1 cellular context compared by ENCODE assay signal in the genomic region with DNA sequence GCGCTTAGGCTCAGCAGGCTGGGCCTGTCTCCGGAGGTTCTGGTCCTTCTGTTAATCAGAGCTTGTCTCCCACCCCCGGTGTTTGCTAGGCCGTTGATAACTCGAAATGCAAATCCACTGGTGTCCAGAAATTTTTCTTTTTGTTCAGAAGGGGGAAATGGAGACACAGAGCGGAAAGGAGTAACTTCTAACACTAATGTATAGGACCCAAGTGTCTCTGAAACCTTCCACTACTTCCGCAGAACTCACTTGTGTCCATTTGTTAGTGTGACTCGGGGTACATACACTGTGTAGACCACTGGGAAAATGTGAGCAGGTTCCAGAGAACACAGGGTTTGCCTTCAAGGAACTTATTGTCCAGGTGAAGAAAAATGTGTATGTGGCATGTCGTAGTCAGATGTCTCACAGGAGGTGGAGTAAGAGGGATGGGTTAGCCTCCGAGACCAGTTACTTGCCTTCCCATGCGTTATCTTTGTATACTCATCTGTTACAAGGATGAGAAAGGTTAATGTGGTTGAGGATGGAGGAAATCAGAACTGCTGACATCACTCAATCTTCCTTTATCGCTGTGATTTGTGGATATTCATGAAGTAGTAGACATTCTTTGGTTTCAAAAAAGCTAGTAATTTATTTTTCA.
A peak's percentile ranks its signal among the peaks of the same experiment; 100 is the strongest.
TF ChIP-seq lines count a peak whose summit lies in the region.

No MANE protein-coding gene starts in this region.

TF ChIP-seq in K562, 482 proteins besides CTCF, POLR2A, EP300 and RAD21 (continued from another document and continues in another):
- TF ChIP-seq, protein P1, sequence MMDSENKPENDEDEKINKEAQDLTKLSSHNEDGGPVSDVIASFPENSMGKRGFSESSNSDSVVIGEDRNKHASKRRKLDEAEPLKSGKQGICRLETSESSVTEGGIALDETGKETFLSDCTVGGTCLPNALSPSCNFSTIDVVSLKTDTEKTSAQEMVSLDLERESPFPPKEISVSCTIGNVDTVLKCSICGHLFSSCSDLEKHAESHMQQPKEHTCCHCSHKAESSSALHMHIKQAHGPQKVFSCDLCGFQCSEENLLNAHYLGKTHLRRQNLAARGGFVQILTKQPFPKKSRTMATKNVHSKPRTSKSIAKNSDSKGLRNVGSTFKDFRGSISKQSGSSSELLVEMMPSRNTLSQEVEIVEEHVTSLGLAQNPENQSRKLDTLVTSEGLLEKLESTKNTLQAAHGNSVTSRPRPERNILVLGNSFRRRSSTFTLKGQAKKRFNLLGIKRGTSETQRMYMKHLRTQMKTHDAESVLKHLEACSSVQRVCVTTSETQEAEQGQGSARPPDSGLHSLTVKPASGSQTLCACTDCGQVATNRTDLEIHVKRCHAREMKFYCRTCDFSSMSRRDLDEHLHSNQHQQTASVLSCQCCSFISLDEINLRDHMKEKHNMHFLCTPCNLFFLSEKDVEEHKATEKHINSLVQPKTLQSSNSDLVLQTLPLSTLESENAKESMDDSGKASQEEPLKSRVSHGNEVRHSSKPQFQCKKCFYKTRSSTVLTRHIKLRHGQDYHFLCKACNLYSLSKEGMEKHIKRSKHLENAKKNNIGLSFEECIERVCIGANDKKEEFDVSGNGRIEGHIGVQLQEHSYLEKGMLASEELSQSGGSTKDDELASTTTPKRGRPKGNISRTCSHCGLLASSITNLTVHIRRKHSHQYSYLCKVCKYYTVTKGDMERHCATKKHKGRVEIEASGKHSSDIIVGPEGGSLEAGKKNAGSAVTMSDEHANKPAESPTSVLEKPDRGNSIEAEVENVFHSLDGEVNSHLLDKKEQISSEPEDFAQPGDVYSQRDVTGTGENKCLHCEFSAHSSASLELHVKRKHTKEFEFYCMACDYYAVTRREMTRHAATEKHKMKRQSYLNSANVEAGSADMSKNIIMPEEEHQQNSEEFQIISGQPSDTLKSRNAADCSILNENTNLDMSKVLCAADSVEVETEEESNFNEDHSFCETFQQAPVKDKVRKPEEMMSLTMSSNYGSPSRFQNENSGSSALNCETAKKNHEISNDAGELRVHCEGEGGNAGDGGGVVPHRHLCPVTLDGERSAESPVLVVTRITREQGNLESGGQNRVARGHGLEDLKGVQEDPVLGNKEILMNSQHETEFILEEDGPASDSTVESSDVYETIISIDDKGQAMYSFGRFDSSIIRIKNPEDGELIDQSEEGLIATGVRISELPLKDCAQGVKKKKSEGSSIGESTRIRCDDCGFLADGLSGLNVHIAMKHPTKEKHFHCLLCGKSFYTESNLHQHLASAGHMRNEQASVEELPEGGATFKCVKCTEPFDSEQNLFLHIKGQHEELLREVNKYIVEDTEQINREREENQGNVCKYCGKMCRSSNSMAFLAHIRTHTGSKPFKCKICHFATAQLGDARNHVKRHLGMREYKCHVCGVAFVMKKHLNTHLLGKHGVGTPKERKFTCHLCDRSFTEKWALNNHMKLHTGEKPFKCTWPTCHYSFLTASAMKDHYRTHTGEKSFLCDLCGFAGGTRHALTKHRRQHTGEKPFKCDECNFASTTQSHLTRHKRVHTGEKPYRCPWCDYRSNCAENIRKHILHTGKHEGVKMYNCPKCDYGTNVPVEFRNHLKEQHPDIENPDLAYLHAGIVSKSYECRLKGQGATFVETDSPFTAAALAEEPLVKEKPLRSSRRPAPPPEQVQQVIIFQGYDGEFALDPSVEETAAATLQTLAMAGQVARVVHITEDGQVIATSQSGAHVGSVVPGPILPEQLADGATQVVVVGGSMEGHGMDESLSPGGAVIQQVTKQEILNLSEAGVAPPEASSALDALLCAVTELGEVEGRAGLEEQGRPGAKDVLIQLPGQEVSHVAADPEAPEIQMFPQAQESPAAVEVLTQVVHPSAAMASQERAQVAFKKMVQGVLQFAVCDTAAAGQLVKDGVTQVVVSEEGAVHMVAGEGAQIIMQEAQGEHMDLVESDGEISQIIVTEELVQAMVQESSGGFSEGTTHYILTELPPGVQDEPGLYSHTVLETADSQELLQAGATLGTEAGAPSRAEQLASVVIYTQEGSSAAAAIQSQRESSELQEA (IDR thresholded peaks at IDR 0.05; ENCODE audit: low read depth): no peak
- TF ChIP-seq, protein P2, sequence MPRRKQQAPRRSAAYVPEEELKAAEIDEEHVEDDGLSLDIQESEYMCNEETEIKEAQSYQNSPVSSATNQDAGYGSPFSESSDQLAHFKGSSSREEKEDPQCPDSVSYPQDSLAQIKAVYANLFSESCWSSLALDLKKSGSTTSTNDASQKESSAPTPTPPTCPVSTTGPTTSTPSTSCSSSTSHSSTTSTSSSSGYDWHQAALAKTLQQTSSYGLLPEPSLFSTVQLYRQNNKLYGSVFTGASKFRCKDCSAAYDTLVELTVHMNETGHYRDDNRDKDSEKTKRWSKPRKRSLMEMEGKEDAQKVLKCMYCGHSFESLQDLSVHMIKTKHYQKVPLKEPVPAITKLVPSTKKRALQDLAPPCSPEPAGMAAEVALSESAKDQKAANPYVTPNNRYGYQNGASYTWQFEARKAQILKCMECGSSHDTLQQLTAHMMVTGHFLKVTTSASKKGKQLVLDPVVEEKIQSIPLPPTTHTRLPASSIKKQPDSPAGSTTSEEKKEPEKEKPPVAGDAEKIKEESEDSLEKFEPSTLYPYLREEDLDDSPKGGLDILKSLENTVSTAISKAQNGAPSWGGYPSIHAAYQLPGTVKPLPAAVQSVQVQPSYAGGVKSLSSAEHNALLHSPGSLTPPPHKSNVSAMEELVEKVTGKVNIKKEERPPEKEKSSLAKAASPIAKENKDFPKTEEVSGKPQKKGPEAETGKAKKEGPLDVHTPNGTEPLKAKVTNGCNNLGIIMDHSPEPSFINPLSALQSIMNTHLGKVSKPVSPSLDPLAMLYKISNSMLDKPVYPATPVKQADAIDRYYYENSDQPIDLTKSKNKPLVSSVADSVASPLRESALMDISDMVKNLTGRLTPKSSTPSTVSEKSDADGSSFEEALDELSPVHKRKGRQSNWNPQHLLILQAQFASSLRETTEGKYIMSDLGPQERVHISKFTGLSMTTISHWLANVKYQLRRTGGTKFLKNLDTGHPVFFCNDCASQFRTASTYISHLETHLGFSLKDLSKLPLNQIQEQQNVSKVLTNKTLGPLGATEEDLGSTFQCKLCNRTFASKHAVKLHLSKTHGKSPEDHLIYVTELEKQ (CRISPR knock-in tag; IDR thresholded peaks at IDR 0.05): no peak
- TF ChIP-seq MCM7 (IDR thresholded peaks at IDR 0.05) (no peak), KLF13 (tag; IDR thresholded peaks at IDR 0.05; ENCODE audit: borderline replicate concordance, low read depth) (no peak), EHMT2 (IDR thresholded peaks at IDR 0.05) (peak; percentile 42; the same call in 1 of the 2 replicates), RBM17 (IDR thresholded peaks at IDR 0.05; ENCODE audit: borderline replicate concordance, low read depth, low read length) (no peak), ATF7 (IDR thresholded peaks at IDR 0.05) (peak; percentile 57; the same call in 1 of the 2 replicates), SLC30A9 (CRISPR knock-in tag; IDR thresholded peaks at IDR 0.05) (no peak), BHLHE40 (IDR thresholded peaks at IDR 0.05; ENCODE audit: low read length) (peak; percentile 45; the same call in 1 of the 2 replicates), HMG20B (CRISPR knock-in tag; IDR thresholded peaks at IDR 0.05) (no peak), POLR2B (IDR thresholded peaks at IDR 0.05; ENCODE audit: low read depth, partially characterized antibody) (no peak), SP1 (CRISPR knock-in tag; IDR thresholded peaks at IDR 0.05) (no peak; the same call in 1 of the 2 replicates), ZFPM2 (CRISPR knock-in tag; IDR thresholded peaks at IDR 0.05) (no peak), RBFOX2 (IDR thresholded peaks at IDR 0.05; ENCODE audit: low read depth, low read length) (no peak), ILF3 (IDR thresholded peaks at IDR 0.05; ENCODE audit: borderline replicate concordance) (no peak; the same call in 1 of the 2 replicates), MYC (IDR thresholded peaks at IDR 0.05; ENCODE audit: low read depth, low read length) (0 out of 2 replicates have a peak, but pooled peaks have one; percentile 25), MYC (CRISPR knock-in tag; IDR thresholded peaks at IDR 0.05; ENCODE audit: borderline replicate concordance, low read depth) (no peak), ZNF507 (tag; conservative IDR thresholded peaks at IDR 0.05) (no peak), ZFP30 (CRISPR knock-in tag; IDR thresholded peaks at IDR 0.05; ENCODE audit: borderline replicate concordance) (no peak), DMBX1 (CRISPR knock-in tag; IDR thresholded peaks at IDR 0.05; ENCODE audit: borderline replicate concordance) (no peak), HEY1 (CRISPR knock-in tag; IDR thresholded peaks at IDR 0.05; ENCODE audit: borderline replicate concordance) (no peak), MXI1 (IDR thresholded peaks at IDR 0.05; ENCODE audit: low read depth, low read length) (peak; percentile 74; the same call in 1 of the 2 replicates), CBFA2T3 (IDR thresholded peaks at IDR 0.05) (peak; percentile 95), SAFB (IDR thresholded peaks at IDR 0.05; ENCODE audit: borderline replicate concordance, low read depth, low read length) (no peak), HIVEP1 (CRISPR knock-in tag; IDR thresholded peaks at IDR 0.05) (no peak), ZNF274 (IDR thresholded peaks at IDR 0.05; ENCODE audit: borderline replicate concordance, low read depth, low read length) (no peak), TAF7 (tag; IDR thresholded peaks at IDR 0.05) (no peak), NCOR1 (IDR thresholded peaks at IDR 0.05) (peak; percentile 84), HDAC6 (IDR thresholded peaks at IDR 0.05; ENCODE audit: low read depth, low read length) (no peak), SIRT6 (IDR thresholded peaks at IDR 0.05; ENCODE audit: low read depth, low read length) (no peak), FOXJ2 (tag; IDR thresholded peaks at IDR 0.05) (no peak), ZNF197 (CRISPR knock-in tag; IDR thresholded peaks at IDR 0.05; ENCODE audit: low read depth) (peak; percentile 73; the same call in 1 of the 2 replicates), SETDB1 (IDR thresholded peaks at IDR 0.05; ENCODE audit: low read length) (no peak), CBX2 (IDR thresholded peaks at IDR 0.05; ENCODE audit: insufficient read depth, low read length, poor library complexity, severe bottlenecking) (no peak), PTBP1 (IDR thresholded peaks at IDR 0.05; ENCODE audit: low read depth, low read length) (no peak)
- TF ChIP-seq, protein P3, sequence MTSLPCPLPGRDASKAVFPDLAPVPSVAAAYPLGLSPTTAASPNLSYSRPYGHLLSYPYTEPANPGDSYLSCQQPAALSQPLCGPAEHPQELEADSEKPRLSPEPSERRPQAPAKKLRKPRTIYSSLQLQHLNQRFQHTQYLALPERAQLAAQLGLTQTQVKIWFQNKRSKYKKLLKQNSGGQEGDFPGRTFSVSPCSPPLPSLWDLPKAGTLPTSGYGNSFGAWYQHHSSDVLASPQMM (CRISPR knock-in tag; IDR thresholded peaks at IDR 0.05): no peak
- TF ChIP-seq, protein P4, sequence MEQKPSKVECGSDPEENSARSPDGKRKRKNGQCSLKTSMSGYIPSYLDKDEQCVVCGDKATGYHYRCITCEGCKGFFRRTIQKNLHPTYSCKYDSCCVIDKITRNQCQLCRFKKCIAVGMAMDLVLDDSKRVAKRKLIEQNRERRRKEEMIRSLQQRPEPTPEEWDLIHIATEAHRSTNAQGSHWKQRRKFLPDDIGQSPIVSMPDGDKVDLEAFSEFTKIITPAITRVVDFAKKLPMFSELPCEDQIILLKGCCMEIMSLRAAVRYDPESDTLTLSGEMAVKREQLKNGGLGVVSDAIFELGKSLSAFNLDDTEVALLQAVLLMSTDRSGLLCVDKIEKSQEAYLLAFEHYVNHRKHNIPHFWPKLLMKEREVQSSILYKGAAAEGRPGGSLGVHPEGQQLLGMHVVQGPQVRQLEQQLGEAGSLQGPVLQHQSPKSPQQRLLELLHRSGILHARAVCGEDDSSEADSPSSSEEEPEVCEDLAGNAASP (IDR thresholded peaks at IDR 0.05): no peak
- TF ChIP-seq, protein P5, sequence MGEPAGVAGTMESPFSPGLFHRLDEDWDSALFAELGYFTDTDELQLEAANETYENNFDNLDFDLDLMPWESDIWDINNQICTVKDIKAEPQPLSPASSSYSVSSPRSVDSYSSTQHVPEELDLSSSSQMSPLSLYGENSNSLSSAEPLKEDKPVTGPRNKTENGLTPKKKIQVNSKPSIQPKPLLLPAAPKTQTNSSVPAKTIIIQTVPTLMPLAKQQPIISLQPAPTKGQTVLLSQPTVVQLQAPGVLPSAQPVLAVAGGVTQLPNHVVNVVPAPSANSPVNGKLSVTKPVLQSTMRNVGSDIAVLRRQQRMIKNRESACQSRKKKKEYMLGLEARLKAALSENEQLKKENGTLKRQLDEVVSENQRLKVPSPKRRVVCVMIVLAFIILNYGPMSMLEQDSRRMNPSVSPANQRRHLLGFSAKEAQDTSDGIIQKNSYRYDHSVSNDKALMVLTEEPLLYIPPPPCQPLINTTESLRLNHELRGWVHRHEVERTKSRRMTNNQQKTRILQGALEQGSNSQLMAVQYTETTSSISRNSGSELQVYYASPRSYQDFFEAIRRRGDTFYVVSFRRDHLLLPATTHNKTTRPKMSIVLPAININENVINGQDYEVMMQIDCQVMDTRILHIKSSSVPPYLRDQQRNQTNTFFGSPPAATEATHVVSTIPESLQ (CRISPR knock-in tag; IDR thresholded peaks at IDR 0.05): no peak
- TF ChIP-seq, protein P6, sequence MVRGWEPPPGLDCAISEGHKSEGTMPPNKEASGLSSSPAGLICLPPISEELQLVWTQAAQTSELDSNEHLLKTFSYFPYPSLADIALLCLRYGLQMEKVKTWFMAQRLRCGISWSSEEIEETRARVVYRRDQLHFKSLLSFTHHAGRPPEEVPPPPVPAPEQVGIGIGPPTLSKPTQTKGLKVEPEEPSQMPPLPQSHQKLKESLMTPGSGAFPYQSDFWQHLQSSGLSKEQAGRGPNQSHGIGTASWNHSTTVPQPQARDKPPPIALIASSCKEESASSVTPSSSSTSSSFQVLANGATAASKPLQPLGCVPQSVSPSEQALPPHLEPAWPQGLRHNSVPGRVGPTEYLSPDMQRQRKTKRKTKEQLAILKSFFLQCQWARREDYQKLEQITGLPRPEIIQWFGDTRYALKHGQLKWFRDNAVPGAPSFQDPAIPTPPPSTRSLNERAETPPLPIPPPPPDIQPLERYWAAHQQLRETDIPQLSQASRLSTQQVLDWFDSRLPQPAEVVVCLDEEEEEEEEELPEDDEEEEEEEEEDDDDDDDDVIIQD (CRISPR knock-in tag; IDR thresholded peaks at IDR 0.05): no peak
- TF ChIP-seq, protein P7, sequence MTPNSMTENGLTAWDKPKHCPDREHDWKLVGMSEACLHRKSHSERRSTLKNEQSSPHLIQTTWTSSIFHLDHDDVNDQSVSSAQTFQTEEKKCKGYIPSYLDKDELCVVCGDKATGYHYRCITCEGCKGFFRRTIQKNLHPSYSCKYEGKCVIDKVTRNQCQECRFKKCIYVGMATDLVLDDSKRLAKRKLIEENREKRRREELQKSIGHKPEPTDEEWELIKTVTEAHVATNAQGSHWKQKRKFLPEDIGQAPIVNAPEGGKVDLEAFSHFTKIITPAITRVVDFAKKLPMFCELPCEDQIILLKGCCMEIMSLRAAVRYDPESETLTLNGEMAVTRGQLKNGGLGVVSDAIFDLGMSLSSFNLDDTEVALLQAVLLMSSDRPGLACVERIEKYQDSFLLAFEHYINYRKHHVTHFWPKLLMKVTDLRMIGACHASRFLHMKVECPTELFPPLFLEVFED (CRISPR knock-in tag; conservative IDR thresholded peaks at IDR 0.05): no peak
